ENCODE assay signal across 22 cellular contexts in genomic region chr3:139287557-139287956, GRCh38.
"Had no signal": no experiment of that assay in that cellular context is flagged by ENCODE, and none has a peak within 500 bp of the region (broad histone marks: within the 10 kb centered on the region; RNA-seq: fewer than 3 reads in every experiment).

No MANE protein-coding gene starts in this region.

- DNase-seq: Karpas-422, KG1, MG63, NCI-H1092, NCI-H1105 treated with DMSO at 0.1 percent for 48 hours, NCI-H1417 treated with DMSO at 0.1 percent for 48 hours, NCI-H146, NCI-H1694 treated with DMSO at 0.1 percent for 48 hours, NCI-H1930, NCI-H2081, NCI-H2107, NCI-H2227 treated with DMSO at 0.1 percent for 48 hours, NCI-H524, NCI-H69, NCI-H774, PC-9, RPMI8226, SIG-M5 had no signal

- H3K27ac ChIP-seq: PC-9, SJSA1, SK-N-MC had no signal

- H3K4me2 ChIP-seq: PC-9 had no signal

- FAIRE-seq: HTR-8/SVneo, RCC 7860 had no signal

- H2AFZ ChIP-seq: PC-9 had no signal

- H3K9me3 ChIP-seq: MG63, SJSA1 had no signal

- H3K27me3 ChIP-seq: MG63, SJSA1 had no signal

- H3K36me3 ChIP-seq: SJSA1 had no signal

- H3K4me3 ChIP-seq: MG63, PC-9, SJSA1, SK-N-MC had no signal
